In genomic region chr2:97870396-97870843, GRCh38 we compare ENCODE assay signal across 8 cellular contexts.
A peak's percentile ranks its signal among the peaks of the same experiment; 100 is the strongest.
DNase-seq lines count a peak whose midpoint lies in the region; ATAC-seq, FAIRE-seq and TF ChIP-seq lines count a peak whose summit lies in the region.

No MANE protein-coding gene starts in this region.

- TF ChIP-seq CTCF in epithelial cell of esophagus (IDR thresholded peaks at IDR 0.05; ENCODE audit: insufficient read depth, low read depth, low read length, missing control alignments): no peak
- TF ChIP-seq CTCF in pancreas (IDR thresholded peaks at IDR 0.05): no peak

- 46 to 57% methylated on average over 4 of the region's 4 CpGs for WGBS in pancreas, 2 donors

- peaks cover 0 to 11% (median 5%) of the 10 kb centered on the region in 3 donors for H3K4me1 ChIP-seq in pancreas

- no peak overlapping the region for H3K4me3 ChIP-seq in epithelial cell of esophagus (ENCODE audit: low read length)
- no peak overlapping the region for H3K4me3 ChIP-seq in pancreas

- DNase-seq in ELF-1 (ENCODE audit: low read depth, low spot score) (peak; percentile 22), HK-2 (ENCODE audit: unreplicated experiment) (peak; percentile 45), SW 1271 (lab: John Stamatoyannopoulos, UW) (peak; percentile 67 to 94), epithelial cell of esophagus (ENCODE audit: low read depth) (peak; percentile 72), pancreas (no peak), NCI-H526 treated with DMSO at 0.1 percent for 48 hours (lab: John Stamatoyannopoulos, UW) (no peak), NCI-H1417 treated with DMSO at 0.1 percent for 48 hours (lab: John Stamatoyannopoulos, UW) (no peak)

- H3K9me3 ChIP-seq in pancreas: no peaks in the 10 kb centered on the region

- peak; percentile 99 for ATAC-seq in GM21381 (IDR thresholded peaks at IDR 0.05; ENCODE audit: unreplicated experiment)
- peak in 3 of 4 donors; percentile 71 to 88 (median 71) for ATAC-seq in pancreas

- H3K36me3 ChIP-seq in pancreas: no peaks in the 10 kb centered on the region

- H3K27me3 ChIP-seq in pancreas: no peaks in the 10 kb centered on the region

- intact Hi-C loops in pancreas (cut with DNase I): no loop called here

- H3K27ac ChIP-seq in pancreas: no peak overlapping the region

- FAIRE-seq in pancreas (lab: Jason Lieb, UNC): no peak

Comparison
In these comparisons a context has a peak if more than half of its experiments do, and no peak if none do; other contexts are left out.
1. DNase-seq: peak in ELF-1 (single experiment), HK-2 (single experiment), SW 1271 (2 of 2) and epithelial cell of esophagus (single experiment); none in pancreas (0 of 6), NCI-H526 treated with DMSO at 0.1 percent for 48 hours (single experiment) and NCI-H1417 treated with DMSO at 0.1 percent for 48 hours (single experiment).